ENCODE assay signal across 11 cellular contexts in the genomic region with DNA sequence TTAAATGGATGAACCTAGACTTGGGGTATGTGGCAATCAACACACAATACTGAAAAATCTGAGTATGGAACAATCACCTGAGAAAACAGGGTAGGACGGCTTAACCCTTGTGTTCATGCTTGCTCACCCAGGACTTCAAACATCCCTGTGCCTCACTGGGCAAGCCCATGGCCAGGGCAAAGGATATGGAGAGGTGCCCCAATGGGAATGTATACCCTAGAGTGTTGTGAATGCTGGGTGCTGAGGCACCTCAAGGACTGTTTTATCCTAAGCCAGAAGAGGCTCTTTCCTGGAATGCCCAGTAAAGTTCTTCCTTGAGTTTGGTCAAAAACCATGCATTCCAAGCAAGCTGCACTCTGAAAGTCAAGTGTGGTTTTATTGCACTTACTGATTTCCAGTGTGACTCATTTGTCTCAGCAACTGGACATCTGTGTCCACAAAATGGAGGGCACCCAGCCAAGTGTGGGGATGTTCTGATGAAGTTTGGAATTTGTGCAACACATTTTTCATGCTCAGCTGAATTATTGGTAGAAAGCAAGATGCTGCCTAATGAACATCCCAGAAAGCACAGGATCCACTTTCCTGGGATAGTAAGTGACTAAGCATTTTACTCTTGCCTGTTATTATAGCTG.
DNase-seq lines count a peak whose midpoint lies in the region; ATAC-seq and TF ChIP-seq lines count a peak whose summit lies in the region.
"Had no signal": no experiment of that assay in that cellular context is flagged by ENCODE, and none has a peak within 500 bp of the region (broad histone marks: within the 10 kb centered on the region; RNA-seq: fewer than 3 reads in every experiment).

No MANE protein-coding gene starts in this region.

- 93% methylated on average over 1 of the region's 1 CpG; no CpG with 5 or more reads in 1 of the 2 donors for WGBS in transverse colon (ENCODE audit: low coverage in 1 of 2), 2 donors

- TF ChIP-seq CTCF in astrocyte of the spinal cord (IDR thresholded peaks at IDR 0.05; ENCODE audit: low read depth, low read length) (no peak), transverse colon (IDR thresholded peaks at IDR 0.05) (no peak)

- intact Hi-C loops in transverse colon (cut with DNase I; ENCODE audit: low total_unique reads): no loop called here

- H3K9me3 ChIP-seq in transverse colon: no peaks in the 10 kb centered on the region
- H3K9me3 ChIP-seq: HAP-1 had no signal

- DNase-seq in DMS 273 (lab: John Stamatoyannopoulos, UW; ENCODE audit: unreplicated experiment) (peak; percentile 0), DMS 273 treated with DMSO at 0.1 percent for 48 hours (lab: John Stamatoyannopoulos, UW) (no peak), astrocyte of the spinal cord (ENCODE audit: low read depth, low spot score) (peak; percentile 97), iris pigment epithelial cell (ENCODE audit: low read depth) (peak; percentile 96), transverse colon (peak; percentile 25), left lobe of liver (ENCODE audit: low spot score) (no peak)
- DNase-seq: central memory CD4-positive, alpha-beta T cell; NK-92 treated with Interleukin-12 subunit alpha and Interleukin-12 subunit beta, amount 100 ng/mL, for 24 hours had no signal

- no peak for TF ChIP-seq POLR2A in transverse colon (IDR thresholded peaks at IDR 0.05)

- H3K27me3 ChIP-seq in transverse colon: no peaks in the 10 kb centered on the region

- TF ChIP-seq EP300 in transverse colon (IDR thresholded peaks at IDR 0.05; ENCODE audit: low read depth): no peak

- H3K4me3 ChIP-seq in astrocyte of the spinal cord (ENCODE audit: low read depth, low read length): no peak overlapping the region
- H3K4me3 ChIP-seq in transverse colon: no peak overlapping the region
- H3K4me3 ChIP-seq: HAP-1 had no signal

- ATAC-seq in HG03139 (IDR thresholded peaks at IDR 0.05; ENCODE audit: unreplicated experiment): no peak
- ATAC-seq in left lobe of liver: no peak
- no peak for ATAC-seq in GM19452 (IDR thresholded peaks at IDR 0.05; ENCODE audit: unreplicated experiment)

- H3K27ac ChIP-seq in transverse colon: no peak overlapping the region

- H3K36me3 ChIP-seq in transverse colon: no peaks in the 10 kb centered on the region
- H3K36me3 ChIP-seq: HAP-1 had no signal

- in situ Hi-C loops in astrocyte of the spinal cord (cut with HindIII; ENCODE audit: low sequenced_read_pairs): no loop called here
- in situ Hi-C loops in transverse colon (cut with MboI; ENCODE audit: low pct_ligation_motif_present in 1 of 4, low pct_unique_long_range_greater_than_20kb in 1 of 4, low sequenced_read_pairs in 3 of 4): no loop called here

- peaks cover 2 to 12% (median 5%) of the 10 kb centered on the region in 4 donors for H3K4me1 ChIP-seq in transverse colon

Comparison
In these comparisons a context has a peak if more than half of its experiments do, and no peak if none do; other contexts are left out.
1. DNase-seq: peak in DMS 273 (single experiment), astrocyte of the spinal cord (single experiment), iris pigment epithelial cell (single experiment) and transverse colon (single experiment); none in DMS 273 treated with DMSO at 0.1 percent for 48 hours (single experiment) and left lobe of liver (single experiment).